ENCODE assay signal across 30 cellular contexts in the genomic region with DNA sequence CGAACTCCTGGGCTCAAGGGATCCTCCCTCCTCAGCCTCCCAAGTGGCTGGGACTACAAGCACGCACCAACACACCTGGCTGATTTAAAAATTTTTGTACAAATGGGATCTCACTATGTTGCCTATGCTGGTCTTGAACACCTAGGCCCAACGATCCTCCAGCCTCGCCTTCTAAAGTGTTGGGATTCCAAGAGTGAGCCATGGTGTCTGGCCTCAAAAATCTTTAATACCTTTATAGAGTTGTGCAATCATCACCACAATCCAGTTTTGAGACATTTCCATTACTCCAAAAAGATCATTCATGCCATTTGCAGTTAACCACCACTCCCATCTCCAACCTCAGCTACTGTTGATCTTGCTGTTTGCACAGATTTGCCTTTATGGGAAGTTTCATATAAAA.
"Had no signal": no experiment of that assay in that cellular context is flagged by ENCODE, and none has a peak within 500 bp of the region (broad histone marks: within the 10 kb centered on the region; RNA-seq: fewer than 3 reads in every experiment).

No MANE protein-coding gene starts in this region.

- ATAC-seq: naive thymus-derived CD8-positive, alpha-beta T cell; natural killer cell treated with Interleukin-12 subunit alpha and Interleukin-12 subunit beta and Interleukin-15 and Interleukin-18, amount 100 ng/mL, for 72 hours; pancreas; right cardiac atrium; sciatic nerve; stimulated activated memory B cell treated with anti-CD40 and anti-IgM and Interleukin-4, amounts not matched to agents 10 μg/mL and 1 μg/mL and 100 μg/mL, for 72 hours; stimulated activated naive CD8-positive, alpha-beta T cell treated with anti-CD3 and anti-CD28 coated beads, Interleukin-15, amount 100 ng/mL, for 72 hours; stimulated activated naive CD8-positive, alpha-beta T cell treated with anti-CD3 and anti-CD28 coated beads, Interleukin-15, Interleukin-2, amounts not matched to agents 100 U/mL and 50 U/mL, for 24 hours; upper lobe of right lung had no signal

- DNase-seq: naive thymus-derived CD8-positive, alpha-beta T cell; nephron progenitor cell; nucleus accumbens; pancreas; right cardiac atrium; spleen; stimulated activated CD4-positive, alpha-beta T cell treated with anti-CD3 and anti-CD28 coated beads, Interleukin-12 subunit alpha, Interleukin-12 subunit beta, amount 100 ng/mL, for 4 hours; stimulated activated CD4-positive, alpha-beta T cell treated with anti-CD3 and anti-CD28 coated beads, Interleukin-1b, Interleukin-23, amount 100 ng/mL, for 48 hours; stimulated activated CD4-positive, alpha-beta T cell treated with anti-CD3 and anti-CD28 coated beads, Interleukin-4, amount 100 ng/mL, for 1 hour; stimulated activated CD4-positive, alpha-beta T cell treated with anti-CD3 and anti-CD28 coated beads, Interleukin-4, amount 100 ng/mL, for 4 hours; stimulated activated CD8-positive, alpha-beta memory T cell treated with anti-CD3 and anti-CD28 coated beads, Interleukin-4, amount 100 ng/mL, for 48 hours; stimulated activated naive CD4-positive, alpha-beta T cell; stimulated activated naive CD8-positive, alpha-beta T cell treated with anti-CD3 and anti-CD28 coated beads, Interleukin-15, amount 100 ng/mL, for 72 hours; stimulated activated naive CD8-positive, alpha-beta T cell treated with anti-CD3 and anti-CD28 coated beads, Interleukin-15, Interleukin-2, amounts not matched to agents 100 U/mL and 50 U/mL, for 24 hours; substantia nigra; testis; tibial artery; transverse colon; upper lobe of right lung; uterus had no signal

- H3K27ac Mint-ChIP-seq: natural killer cell treated with Interleukin-12 subunit alpha and Interleukin-12 subunit beta and Interleukin-15 and Interleukin-18, amount 100 ng/mL, for 72 hours; nephron progenitor cell; stimulated activated memory B cell treated with anti-CD40 and anti-IgM and Interleukin-4, amounts not matched to agents 10 μg/mL and 1 μg/mL and 100 μg/mL, for 72 hours; stimulated activated naive CD8-positive, alpha-beta T cell treated with anti-CD3 and anti-CD28 coated beads, Interleukin-15, amount 100 ng/mL, for 72 hours; type B pancreatic cell had no signal

- H3K9me3 ChIP-seq: neutrophil, pancreas, prostate gland, spleen, suprapubic skin, testis, tibial artery, transverse colon, upper lobe of right lung, uterus had no signal

- FAIRE-seq: pancreas had no signal

- H3K4me1 Mint-ChIP-seq: nephron progenitor cell had no signal

- H3K4me3 ChIP-seq: pancreas, prostate gland, skin epidermis, smooth muscle cell, spleen, suprapubic skin, testis, tibial artery, transverse colon, upper lobe of right lung, uterus had no signal

- H3K4me1 ChIP-seq: pancreas, prostate gland, upper lobe of right lung, uterus had no signal

- H3K27me3 Mint-ChIP-seq: naive thymus-derived CD8-positive, alpha-beta T cell; natural killer cell treated with Interleukin-12 subunit alpha and Interleukin-12 subunit beta and Interleukin-15 and Interleukin-18, amount 100 ng/mL, for 72 hours; stimulated activated memory B cell treated with anti-CD40 and anti-IgM and Interleukin-4, amounts not matched to agents 10 μg/mL and 1 μg/mL and 100 μg/mL, for 72 hours; stimulated activated naive CD8-positive, alpha-beta T cell treated with anti-CD3 and anti-CD28 coated beads, Interleukin-15, amount 100 ng/mL, for 72 hours; type B pancreatic cell had no signal

- H3K27ac ChIP-seq: neutrophil, pancreas, prostate gland, skin epidermis, spleen, suprapubic skin, testis, tibial artery, transverse colon, upper lobe of right lung, uterus had no signal

- H3K36me3 Mint-ChIP-seq: natural killer cell treated with Interleukin-12 subunit alpha and Interleukin-12 subunit beta and Interleukin-15 and Interleukin-18, amount 100 ng/mL, for 72 hours had no signal

- H3K36me3 ChIP-seq: pancreas, prostate gland, uterus had no signal

- H3K4me2 ChIP-seq: smooth muscle cell had no signal

- H3K4me3 Mint-ChIP-seq: naive thymus-derived CD8-positive, alpha-beta T cell; natural killer cell treated with Interleukin-12 subunit alpha and Interleukin-12 subunit beta and Interleukin-15 and Interleukin-18, amount 100 ng/mL, for 72 hours; nephron progenitor cell; neural crest cell; stimulated activated memory B cell treated with anti-CD40 and anti-IgM and Interleukin-4, amounts not matched to agents 10 μg/mL and 1 μg/mL and 100 μg/mL, for 72 hours; stimulated activated naive CD8-positive, alpha-beta T cell treated with anti-CD3 and anti-CD28 coated beads, Interleukin-15, amount 100 ng/mL, for 72 hours; type B pancreatic cell had no signal

- H3K27me3 ChIP-seq: neutrophil, pancreas, spleen, suprapubic skin, testis, tibial artery, transverse colon, upper lobe of right lung, uterus had no signal
